In the genomic region with DNA sequence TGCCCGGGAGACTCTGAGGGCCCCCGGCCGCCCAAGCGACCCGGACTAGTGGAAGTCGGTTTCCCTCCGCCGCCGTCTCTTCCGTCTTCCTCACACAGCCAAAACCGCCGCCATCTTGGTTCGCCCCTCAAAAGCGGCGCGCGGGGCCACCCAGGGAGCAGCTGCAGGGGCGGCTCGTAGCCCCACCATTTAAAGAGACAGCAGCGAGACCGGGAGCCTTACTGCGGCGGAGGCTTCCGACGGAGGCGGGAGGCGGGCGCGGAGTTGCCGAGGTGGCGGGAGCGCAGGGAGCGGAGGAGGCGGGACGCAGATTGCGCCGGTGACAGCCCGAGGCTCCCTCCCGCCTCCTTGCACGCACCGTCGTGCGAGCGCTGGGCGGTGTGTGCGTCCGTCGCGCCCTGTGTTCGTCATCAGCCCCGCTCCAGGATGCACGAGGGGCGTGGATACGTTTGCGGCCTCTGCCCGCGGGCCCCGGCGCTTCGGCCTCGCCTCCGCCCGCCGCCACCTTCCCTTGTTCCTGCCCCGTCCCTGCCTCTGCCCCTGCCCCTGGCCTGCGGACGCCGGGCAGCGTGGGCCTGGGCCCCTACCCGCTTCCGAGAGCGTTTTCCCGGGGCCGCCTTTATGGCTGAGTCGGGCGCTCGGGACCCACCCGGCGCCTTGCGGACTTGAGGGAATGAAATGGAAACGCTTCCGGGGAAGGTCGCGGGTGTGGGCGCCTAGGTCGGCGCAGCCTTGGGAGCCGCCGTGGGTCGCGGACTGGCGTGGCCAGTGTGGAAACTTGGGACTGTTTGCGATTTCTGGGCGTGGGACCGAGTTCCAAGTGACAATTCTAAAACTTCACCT, we compare ENCODE assay signal across 8 cellular contexts. TPM values are rescaled to one million over a fixed set of nuclear protein-coding genes. Genes with fewer than 3 reads are reported as not detected.
A peak's percentile ranks its signal among the peaks of the same experiment; 100 is the strongest.
DNase-seq lines count a peak whose midpoint lies in the region; ATAC-seq and TF ChIP-seq lines count a peak whose summit lies in the region.

Gene PPP4R3A (minus strand): TSS at position 140 of the 843 bp plus-strand sequence. CDS start 663 bp downstream, outside the sequence.

- DNase-seq in NCI-H1436 (lab: John Stamatoyannopoulos, UW) (peak; percentile 94), T follicular helper cell (ENCODE audit: low read depth) (peak; percentile 87), adipocyte (ENCODE audit: low read depth) (peak; percentile 99), cardiac septum (ENCODE audit: low spot score) (peak; percentile 97), pons (ENCODE audit: low spot score) (peak; percentile 88), type B pancreatic cell (ENCODE audit: extremely low spot score, unreplicated experiment) (peak; percentile 94)

- peak within 1 kb of the TSS; percentile 99 for H3K9ac ChIP-seq in adipocyte (ENCODE audit: low read length)

- H3K4me3 ChIP-seq in GM12875 (ENCODE audit: low read depth, low read length) (peak within 1 kb of the TSS; percentile 92), adipocyte (ENCODE audit: low read length) (peak within 1 kb of the TSS; percentile 98)

- H3K4me1 Mint-ChIP-seq in type B pancreatic cell (ENCODE audit: unreplicated experiment): peaks cover 6% of the 10 kb centered on the region

- no peak for TF ChIP-seq CTCF in GM12875 (IDR thresholded peaks at IDR 0.05; ENCODE audit: borderline replicate concordance, insufficient read depth, low read depth, low read length)
- no peak for TF ChIP-seq CTCF in type B pancreatic cell (conservative IDR thresholded peaks at IDR 0.05)

- H3K36me3 Mint-ChIP-seq in type B pancreatic cell: peaks cover 13% of the 10 kb centered on the region

- ATAC-seq in HG02798 (IDR thresholded peaks at IDR 0.05; ENCODE audit: poor library complexity, unreplicated experiment): peak; percentile 87

- H3K4me3 Mint-ChIP-seq in type B pancreatic cell: peak within 1 kb of the TSS; percentile 99

- H3K27me3 Mint-ChIP-seq in type B pancreatic cell: no peaks in the 10 kb centered on the region

- H3K9me3 ChIP-seq in adipocyte (ENCODE audit: control insufficient read depth, low read length): no peaks in the 10 kb centered on the region

- H3K36me3 ChIP-seq in adipocyte (ENCODE audit: control insufficient read depth, insufficient read depth, low read length, severe bottlenecking): peaks cover 5% of the 10 kb centered on the region

- H3K27ac Mint-ChIP-seq in type B pancreatic cell: peak within 1 kb of the TSS; percentile 100

- H3K9me3 Mint-ChIP-seq in type B pancreatic cell: no peaks in the 10 kb centered on the region

- peaks cover 11% of the 10 kb centered on the region for H3K4me1 ChIP-seq in adipocyte (ENCODE audit: control insufficient read depth, insufficient read depth, low read length)

- no peaks in the 10 kb centered on the region for H3K27me3 ChIP-seq in adipocyte (replicated peaks; ENCODE audit: control insufficient read depth, insufficient read depth, low read length)

- intact Hi-C loops in cardiac septum (cut with DNase I): no loop called here

RNA-seq across cellular contexts. Expression of gene PPP4R3A, which starts in this region (rescaled TPM):
- total RNA-seq in cardiac septum: 45.5 TPM
- total RNA-seq in type B pancreatic cell (ENCODE audit: low replicate concordance): 111 and 130 TPM in 2 replicates

Comparison
In these comparisons a context has a peak if more than half of its experiments do, and no peak if none do; other contexts are left out.
1. Peak in every context shown above with its lines: DNase-seq, ATAC-seq and H3K4me3 ChIP-seq.